ENCODE assay signal across 14 cellular contexts in the genomic region with DNA sequence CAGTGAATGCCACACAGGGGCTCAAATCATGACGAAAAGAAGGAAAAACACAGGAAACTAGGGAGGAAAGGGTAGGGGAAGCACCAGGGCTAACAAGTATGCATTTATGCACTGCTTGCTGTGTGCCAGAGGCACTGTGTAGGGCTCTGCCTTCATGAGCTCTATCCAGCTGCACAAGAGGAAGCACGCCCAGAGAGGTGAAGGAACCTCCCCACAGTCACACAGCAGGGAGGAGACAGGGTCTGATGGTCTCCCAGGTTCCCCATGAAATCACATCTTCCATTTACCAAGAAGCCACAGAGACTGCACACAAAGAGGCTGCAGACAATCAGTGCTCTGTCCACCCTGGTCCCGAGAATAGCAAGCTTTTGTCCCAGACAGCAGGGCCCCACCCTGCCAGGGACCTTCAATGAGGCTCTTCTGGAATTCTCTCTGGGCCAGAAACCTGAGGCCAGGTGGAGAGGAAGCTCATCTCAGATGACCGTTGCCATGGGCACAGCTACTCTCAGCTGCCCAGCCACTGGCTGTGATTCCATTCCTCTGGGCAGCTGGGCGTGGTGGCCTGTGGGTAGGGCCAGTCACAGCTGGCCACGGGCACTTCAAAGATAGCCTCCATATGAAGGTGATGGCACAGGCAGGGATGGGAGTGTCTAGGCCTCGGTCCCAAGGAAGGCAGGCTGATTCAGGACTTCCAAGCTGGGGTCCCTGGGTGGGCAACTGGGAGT. TPM values are rescaled to one million over a fixed set of nuclear protein-coding genes. Genes with fewer than 3 reads are reported as not detected.
DNase-seq lines count a peak whose midpoint lies in the region; ATAC-seq and TF ChIP-seq lines count a peak whose summit lies in the region.
"Had no signal": no experiment of that assay in that cellular context is flagged by ENCODE, and none has a peak within 500 bp of the region (broad histone marks: within the 10 kb centered on the region; RNA-seq: fewer than 3 reads in every experiment).

No MANE protein-coding gene starts in this region.

- no peak overlapping the region for H3K4me3 Mint-ChIP-seq in effector memory CD8-positive, alpha-beta T cell
- no peak overlapping the region for H3K4me3 Mint-ChIP-seq in T-helper 2 cell treated with Interferon-gamma antibody and Interleukin-4, amounts not matched to agents 5 μg/mL and 100 μg/mL, for 36 hours
- H3K4me3 Mint-ChIP-seq: activated naive CD4-positive, alpha-beta T cell treated with anti-CD3 and anti-CD28 coated beads, Interleukin-2, amount 10 ng/mL, durations not matched to agents 7 days and 5 days had no signal

- H3K4me1 ChIP-seq in RWPE2 (ENCODE audit: insufficient read depth, poor library complexity, severe bottlenecking) (peaks cover 35% of the 10 kb centered on the region), mucosa of descending colon (ENCODE audit: low read depth) (no peaks in the 10 kb centered on the region)
- H3K4me1 ChIP-seq: BE2C had no signal

- ATAC-seq in RWPE2 (ENCODE audit: low read depth) (peak; percentile 83), mucosa of descending colon (peak; percentile 68), GM19463 (IDR thresholded peaks at IDR 0.05; ENCODE audit: unreplicated experiment) (no peak), HG03045 (IDR thresholded peaks at IDR 0.05; ENCODE audit: unreplicated experiment) (no peak)
- no peak for ATAC-seq in effector memory CD8-positive, alpha-beta T cell (replicated peaks)

- H3K4me3 ChIP-seq in RWPE2 (ENCODE audit: severe bottlenecking) (no peak overlapping the region), mucosa of descending colon (no peak overlapping the region)

- intact Hi-C loops in mucosa of descending colon (cut with DNase I, micrococcal nuclease), result no loop called here

- H3K27ac ChIP-seq in RWPE2 (ENCODE audit: poor library complexity, severe bottlenecking), result peak overlapping the region; percentile 30

- H3K9me3 ChIP-seq in RWPE2 (ENCODE audit: severe bottlenecking) (no peaks in the 10 kb centered on the region), mucosa of descending colon (no peaks in the 10 kb centered on the region)
- H3K9me3 ChIP-seq: BE2C, SK-N-SH had no signal

- peaks cover 0 to 4% of the 10 kb centered on the region in 2 donors for H3K4me1 Mint-ChIP-seq in effector memory CD8-positive, alpha-beta T cell (ENCODE audit: low read depth in 2 of 2)
- no peaks in the 10 kb centered on the region for H3K4me1 Mint-ChIP-seq in T-helper 2 cell treated with Interferon-gamma antibody and Interleukin-4, amounts not matched to agents 5 μg/mL and 100 μg/mL, for 36 hours (ENCODE audit: low read depth)

- no peaks in the 10 kb centered on the region for H3K27me3 ChIP-seq in RWPE2 (ENCODE audit: insufficient read depth, poor library complexity, severe bottlenecking)
- H3K27me3 ChIP-seq: BE2C had no signal

- peaks cover 1 to 20% of the 10 kb centered on the region in 2 donors for H3K27me3 Mint-ChIP-seq in effector memory CD8-positive, alpha-beta T cell
- peaks cover 3% of the 10 kb centered on the region for H3K27me3 Mint-ChIP-seq in T-helper 2 cell treated with Interferon-gamma antibody and Interleukin-4, amounts not matched to agents 5 μg/mL and 100 μg/mL, for 36 hours (ENCODE audit: low read depth)

- DNase-seq in Caki2 (ENCODE audit: low read depth) (peak; percentile 38), NCI-H1417 (lab: John Stamatoyannopoulos, UW) (peak; percentile 48 to 91 (median 70)), RWPE2 (ENCODE audit: low spot score) (peak; percentile 86), mucosa of descending colon (peak in 1 of 3 donors; percentile 49)
- no peak for DNase-seq in effector memory CD8-positive, alpha-beta T cell
- DNase-seq in T-helper 2 cell treated with Interferon-gamma antibody and Interleukin-4, amounts not matched to agents 5 μg/mL and 100 μg/mL, for 36 hours (ENCODE audit: low spot score), result no peak
- DNase-seq: activated CD4-positive, alpha-beta T cell treated with anti-CD3 and anti-CD28 coated beads, Interleukin-2, amount 50 U/mL, for 1 hour; activated naive CD4-positive, alpha-beta T cell treated with anti-CD3 and anti-CD28 coated beads, Interleukin-2, amount 10 ng/mL, durations not matched to agents 7 days and 5 days; BE2C; cerebellar nuclear complex; SK-N-SH; stimulated activated naive CD4-positive, alpha-beta T cell treated with Interleukin-2 at 50 U/mL for 16 hours had no signal

- TF ChIP-seq CTCF in RWPE2 (IDR thresholded peaks at IDR 0.05; ENCODE audit: poor library complexity, severe bottlenecking) (no peak), mucosa of descending colon (IDR thresholded peaks at IDR 0.05) (no peak)

- H3K36me3 ChIP-seq in RWPE2 (ENCODE audit: low read depth) (no peaks in the 10 kb centered on the region), mucosa of descending colon (ENCODE audit: low read depth) (no peaks in the 10 kb centered on the region)
- H3K36me3 ChIP-seq: BE2C had no signal

- no peaks in the 10 kb centered on the region for H3K9me3 Mint-ChIP-seq in effector memory CD8-positive, alpha-beta T cell
- no peaks in the 10 kb centered on the region for H3K9me3 Mint-ChIP-seq in T-helper 2 cell treated with Interferon-gamma antibody and Interleukin-4, amounts not matched to agents 5 μg/mL and 100 μg/mL, for 36 hours
- H3K9me3 Mint-ChIP-seq: activated naive CD4-positive, alpha-beta T cell treated with anti-CD3 and anti-CD28 coated beads, Interleukin-2, amount 10 ng/mL, durations not matched to agents 7 days and 5 days had no signal

- peaks cover 5% of the 10 kb centered on the region for H3K36me3 Mint-ChIP-seq in effector memory CD8-positive, alpha-beta T cell (ENCODE audit: insufficient read depth)
- no peaks in the 10 kb centered on the region for H3K36me3 Mint-ChIP-seq in T-helper 2 cell treated with Interferon-gamma antibody and Interleukin-4, amounts not matched to agents 5 μg/mL and 100 μg/mL, for 36 hours (ENCODE audit: low read depth)
- H3K36me3 Mint-ChIP-seq: activated naive CD4-positive, alpha-beta T cell treated with anti-CD3 and anti-CD28 coated beads, Interleukin-2, amount 10 ng/mL, durations not matched to agents 7 days and 5 days had no signal

- peak overlapping the region in 1 of 2 donors; percentile 70 for H3K27ac Mint-ChIP-seq in effector memory CD8-positive, alpha-beta T cell
- no peak overlapping the region for H3K27ac Mint-ChIP-seq in T-helper 2 cell treated with Interferon-gamma antibody and Interleukin-4, amounts not matched to agents 5 μg/mL and 100 μg/mL, for 36 hours

- in situ Hi-C loops in Caki2 (cut with HindIII; ENCODE audit: low pct_unique_long_range_greater_than_20kb, low sequenced_read_pairs), result no loop called here

RNA-seq across cellular contexts. Expression of gene TRPV4, which starts 7.3 kb away (rescaled TPM):
- total RNA-seq in Caki2 (2014; rRNA removed; shearing (Covaris generic); ENCODE audit: low replicate concordance), result not detected in 2 replicates
- total RNA-seq in mucosa of descending colon, result under 1 TPM; 0.43 to 0.92 (median 0.48) TPM

RNA-seq across cellular contexts. Expression of gene GLTP, which starts 39.8 kb away (rescaled TPM):
- 24.2 and 25.0 TPM in 2 replicates for total RNA-seq in Caki2 (2014; rRNA removed; shearing (Covaris generic); ENCODE audit: low replicate concordance)
- total RNA-seq in mucosa of descending colon, result 100 to 1,000 TPM in 1 of 3 donors, 10 to 100 TPM in 2; 58.8 to 101 (median 98.9) TPM

RNA-seq across cellular contexts. Expression of gene TCHP, which starts 59.6 kb away (rescaled TPM):
- total RNA-seq in Caki2 (2014; rRNA removed; shearing (Covaris generic); ENCODE audit: low replicate concordance), result 2.0 and 5.2 TPM in 2 replicates
- 10 to 100 TPM; 24.7 to 27.8 (median 24.9) TPM for total RNA-seq in mucosa of descending colon

Comparison
In these comparisons a context has a peak if more than half of its experiments do, and no peak if none do; other contexts are left out.
1. DNase-seq: peak in Caki2 (single experiment), NCI-H1417 (3 of 3) and RWPE2 (single experiment); none in effector memory CD8-positive, alpha-beta T cell (0 of 3) and T-helper 2 cell treated with Interferon-gamma antibody and Interleukin-4, amounts not matched to agents 5 μg/mL and 100 μg/mL, for 36 hours (single experiment).
2. ATAC-seq: peak in RWPE2 (single experiment) and mucosa of descending colon (single experiment); none in GM19463 (single experiment), effector memory CD8-positive, alpha-beta T cell (single experiment) and HG03045 (single experiment).